Comparison of ENCODE assay signal across 9 cellular contexts in the genomic region with DNA sequence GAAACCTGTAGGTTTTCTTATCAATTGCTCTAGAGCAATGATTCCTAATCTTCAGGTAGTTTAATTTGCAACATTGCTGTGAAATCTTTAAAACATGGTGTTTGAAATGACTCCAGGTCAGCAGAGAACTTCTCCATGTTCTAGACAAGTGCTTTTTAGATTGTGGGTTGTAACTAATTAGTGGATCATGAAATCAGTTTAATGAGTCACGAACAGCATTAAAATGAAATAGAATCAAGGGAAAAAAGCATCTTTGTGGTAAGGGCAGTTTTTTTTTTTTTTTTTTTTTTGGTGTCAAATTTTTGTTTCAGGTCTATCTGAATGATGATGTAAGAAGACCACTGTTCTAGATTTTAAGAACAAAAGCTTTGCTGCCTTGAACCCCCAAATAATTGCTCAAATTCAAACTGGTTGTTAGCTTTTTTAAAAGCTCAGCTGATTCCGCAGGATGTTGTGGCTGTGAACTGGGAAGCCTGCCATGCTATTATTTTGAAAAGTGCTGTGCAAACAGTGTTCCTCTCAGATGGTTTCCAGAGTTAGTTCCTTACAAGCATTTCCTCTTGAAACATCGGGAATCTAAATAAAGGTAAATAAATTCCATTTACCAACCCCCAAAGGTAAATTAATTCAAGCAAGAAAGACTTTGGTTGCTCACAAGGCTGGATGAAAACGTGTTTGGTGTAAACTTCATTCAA. TPM values are rescaled to one million over a fixed set of nuclear protein-coding genes. Genes with fewer than 3 reads are reported as not detected.
DNase-seq lines count a peak whose midpoint lies in the region; ATAC-seq, FAIRE-seq and TF ChIP-seq lines count a peak whose summit lies in the region.
"Had no signal": no experiment of that assay in that cellular context is flagged by ENCODE, and none has a peak within 500 bp of the region (broad histone marks: within the 10 kb centered on the region; RNA-seq: fewer than 3 reads in every experiment).

No MANE protein-coding gene starts in this region.

- no peaks in the 10 kb centered on the region; the same call in 1 of the 2 replicates for H3K27me3 Mint-ChIP-seq in HFFc6 (ENCODE audit: insufficient read depth)

- no peak for FAIRE-seq in D721Med (lab: Jason Lieb, UNC)

- H3K27me3 ChIP-seq in sigmoid colon: no peaks in the 10 kb centered on the region

- H3K36me3 Mint-ChIP-seq in HFFc6 (ENCODE audit: low read depth): no peaks in the 10 kb centered on the region

- peak in 1 of 4 donors; percentile 59 for TF ChIP-seq EP300 in sigmoid colon (IDR thresholded peaks at IDR 0.05)

- H3K27ac ChIP-seq in sigmoid colon: peak overlapping the region; percentile 83 to 95 (median 91)

- peaks cover 17% of the 10 kb centered on the region for H3K9me3 Mint-ChIP-seq in HFFc6

- H3K4me3 ChIP-seq in sigmoid colon: peak overlapping the region; percentile 11 to 30 (median 16)

- no peak for TF ChIP-seq POLR2A in sigmoid colon (IDR thresholded peaks at IDR 0.05)

- peaks cover 0 to 2% (median 0%) of the 10 kb centered on the region in 4 donors for H3K9me3 ChIP-seq in sigmoid colon

- TF ChIP-seq CTCF in HFFc6 (IDR thresholded peaks at IDR 0.05) (no peak), sigmoid colon (IDR thresholded peaks at IDR 0.05) (no peak), D721Med (IDR thresholded peaks at IDR 0.05; ENCODE audit: insufficient read depth, missing control alignments) (no peak)

- H3K4me1 Mint-ChIP-seq in HFFc6 (ENCODE audit: low read depth): peaks cover 26% of the 10 kb centered on the region

- 1 to 13% methylated on average over 4 of the region's 4 CpGs for WGBS in sigmoid colon, 2 donors

- H3K36me3 ChIP-seq in sigmoid colon: no peaks in the 10 kb centered on the region

- DNase-seq in HFFc6 (peak; percentile 29), RPMI8226 (peak; percentile 87), Right ventricle myocardium superior (peak; percentile 48), sigmoid colon (peak; percentile 82), D721Med (ENCODE audit: insufficient read length, low spot score) (no peak), NCI-H187 (lab: John Stamatoyannopoulos, UW) (no peak)

- intact Hi-C loops in Right ventricle myocardium superior (cut with DNase I) (loop anchor here (2.0 kb wide), 1 partner anchor 19 kb away; no protein-coding TSS in a partner anchor), sigmoid colon (cut with DNase I) (loop anchor here (2.0 to 10.0 kb wide), 3 partner anchors 19 to 165 kb away; a partner anchor contains a TSS)

- ATAC-seq in Right ventricle myocardium superior (ENCODE audit: poor library complexity): peak; percentile 71
- ATAC-seq in HG02840 (IDR thresholded peaks at IDR 0.05; ENCODE audit: low FRiP score, unreplicated experiment): no peak
- no peak for ATAC-seq in HG02571 (IDR thresholded peaks at IDR 0.05; ENCODE audit: unreplicated experiment)

- H3K4me3 Mint-ChIP-seq in HFFc6: peak overlapping the region; percentile 77

- H3K4me1 ChIP-seq in sigmoid colon: peaks cover 0 to 48% (median 46%) of the 10 kb centered on the region in 4 donors

- peak overlapping the region; percentile 71; the same call in 1 of the 2 replicates for H3K27ac Mint-ChIP-seq in HFFc6

RNA-seq across cellular contexts. Expression of a gene that starts 13.1 kb away (rescaled TPM):
- not detected for total RNA-seq in HFFc6 (2021; fragmentation: NEBNext Ultra II Directional; extraction: Animal tissue kit (Norgen Biotek cat#: 25700))
- total RNA-seq in Right ventricle myocardium superior: 374 TPM
- total RNA-seq in sigmoid colon: 1,000 to 10,000 TPM in 1 of 4 donors, 100 to 1,000 TPM in 3; 254 to 1,066 (median 595) TPM
- polyA plus RNA-seq in sigmoid colon: 100 to 1,000 TPM in 1 of 3 donors, 10 to 100 TPM in 2; 38.4 to 162 (median 48.0) TPM
- polyA plus RNA-seq: neural cell had no signal

Comparison
In these comparisons a context has a peak if more than half of its experiments do, and no peak if none do; other contexts are left out.
1. DNase-seq: peak in HFFc6 (single experiment), RPMI8226 (single experiment), Right ventricle myocardium superior (single experiment) and sigmoid colon (single experiment); none in D721Med (single experiment) and NCI-H187 (0 of 2).
2. RNA of a gene that starts 13.1 kb away (total RNA-seq): 254 to 1,066 TPM in sigmoid colon and 374 TPM in Right ventricle myocardium superior (single experiment); not detected in HFFc6; every median in the first group is over 100 times any median in the second.